3 cellular contexts compared by ENCODE assay signal in genomic region chr2:61586928-61587327, GRCh38. TPM values are rescaled to one million over a fixed set of nuclear protein-coding genes. Genes with fewer than 3 reads are reported as not detected.
DNase-seq lines count a peak whose midpoint lies in the region; ATAC-seq, FAIRE-seq and TF ChIP-seq lines count a peak whose summit lies in the region.
"Not testable (repeated sequence)": the region's sequence is repeated elsewhere in the genome, so short reads cannot be mapped to it uniquely, and the experiment has no call there.

No MANE protein-coding gene starts in this region.

- TF ChIP-seq POLR2A in A549 (IDR thresholded peaks at IDR 0.05; ENCODE audit: low read length): not testable (repeated sequence)

- not testable (repeated sequence) for H3K36me3 ChIP-seq in HEK293 (ENCODE audit: control insufficient read depth in 2 of 2, insufficient read depth in 1 of 2, low read length in 2 of 2)

- not testable (repeated sequence) for H3K4me2 ChIP-seq in A549

- not testable (repeated sequence) for H3K4me1 ChIP-seq in A549; HEK293 (ENCODE audit: control insufficient read depth, insufficient read depth, low read length)

- not testable (repeated sequence) for H3K27ac ChIP-seq in A549; HEK293 (ENCODE audit: extremely low read depth, low read depth, low read length)

- DNase-seq in A549 (ENCODE audit: low read depth in 1 of 2, low spot score in 1 of 2): not testable (repeated sequence)
- peak; percentile 5 for DNase-seq in mesenteric fat pad (ENCODE audit: low spot score)

- POLR2A ChIA-PET in A549 (lab: Yijun Ruan, JAX): interaction anchor here (0.6 kb wide), 1 partner anchor 411 kb away, joined by 8 read pairs; no protein-coding TSS in a partner anchor
- POLR2A ChIA-PET in HEK293 (lab: Yijun Ruan, JAX): not testable (repeated sequence)

- not testable (repeated sequence) for H3K9me3 ChIP-seq in A549; HEK293 (ENCODE audit: control insufficient read depth, insufficient read depth, low read depth, low read length)

- ATAC-seq in A549: not testable (repeated sequence)

- TF ChIP-seq RAD21 in A549 (conservative IDR thresholded peaks at IDR 0.05 in 1 of 2, IDR thresholded peaks at IDR 0.05 in 1 of 2): not testable (repeated sequence)

- WGBS in A549 (ENCODE audit: missing lambda C conversion rate): 62% methylated on average over 5 of the region's 5 CpGs

- TF ChIP-seq EP300 in A549 (IDR thresholded peaks at IDR 0.05): not testable (repeated sequence)

- not testable (repeated sequence) for FAIRE-seq in A549 (lab: Jason Lieb, UNC)

- CTCF ChIA-PET in A549 (lab: Yijun Ruan, JAX): interaction anchor here (0.6 kb wide), 1 partner anchor 119 kb away, joined by 3 read pairs; no protein-coding TSS in a partner anchor
- CTCF ChIA-PET in HEK293 (lab: Yijun Ruan, JAX): interaction anchor here (0.6 kb wide), 1 partner anchor 298 kb away, joined by 3 read pairs; no protein-coding TSS in a partner anchor

- TF ChIP-seq CTCF in A549 (IDR thresholded peaks at IDR 0.05); HEK293 (tag by site-specific recombination; IDR thresholded peaks at IDR 0.05): not testable (repeated sequence)

- H3K4me3 ChIP-seq in A549; HEK293 (ENCODE audit: low read depth, low read length): not testable (repeated sequence)

TF ChIP-seq in A549, 52 proteins besides CTCF, POLR2A, EP300 and RAD21:
- peak; percentile 82 for TF ChIP-seq ZC3H11A (IDR thresholded peaks at IDR 0.05)

TF ChIP-seq in HEK293, 187 proteins besides CTCF, POLR2A, EP300 and RAD21:
- TF ChIP-seq ZNF518A (tag by site-specific recombination; conservative IDR thresholded peaks at IDR 0.05; ENCODE audit: low read depth) (peak; percentile 59), ZNF140 (tag by site-specific recombination; IDR thresholded peaks at IDR 0.05) (0 out of 2 replicates have a peak, but pooled peaks have one; percentile 23), ZNF555 (tag by site-specific recombination; conservative IDR thresholded peaks at IDR 0.05) (peak; percentile 26; the same call in 1 of the 2 replicates), ZNF394 (tag by site-specific recombination; IDR thresholded peaks at IDR 0.05; ENCODE audit: borderline replicate concordance) (peak; percentile 72; the same call in 1 of the 2 replicates), ZNF426 (tag by site-specific recombination; IDR thresholded peaks at IDR 0.05) (peak; percentile 44), ZBTB11 (tag by site-specific recombination; conservative IDR thresholded peaks at IDR 0.05; ENCODE audit: low read depth) (peak; percentile 33; the same call in 1 of the 2 replicates)

RNA-seq across cellular contexts. Expression of gene XPO1, which starts 48.8 kb away (rescaled TPM):
- 173 and 216 TPM in 2 replicates for polyA plus RNA-seq in A549 (2011; rRNA removed)
- polyA plus RNA-seq in A549 (2012; cell fraction: cytosol; rRNA removed): 52.6 and 56.2 TPM in 2 replicates
- polyA plus RNA-seq in A549 (2012; cell fraction: nucleus; rRNA removed): 41.9 and 72.3 TPM in 2 replicates
- 152 to 154 TPM (median 153 TPM) in 3 replicates for polyA plus RNA-seq in A549 (2017; fragmentation: RNase III; extraction: RNeasy Plus Mini Kit Qiagen cat#74134 plus additional on column Dnase treatment)
- 77.7 and 97.4 TPM in 2 replicates for polyA minus RNA-seq in A549 (2011; rRNA and poly(A)+ RNA removed)
- total RNA-seq in mesenteric fat pad: 71.3 TPM
